Comparison of ENCODE assay signal across 8 cellular contexts in genomic region chr9:17578911-17579793, GRCh38. TPM values are rescaled to one million over a fixed set of nuclear protein-coding genes. Genes with fewer than 3 reads are reported as not detected.
DNase-seq lines count a peak whose midpoint lies in the region; ATAC-seq and TF ChIP-seq lines count a peak whose summit lies in the region.

Gene SH3GL2, plus strand, starts transcription at chr9:17579066.

- no peaks in the 10 kb centered on the region for H3K9me3 ChIP-seq in HUES48 (ENCODE audit: control insufficient read depth, insufficient read depth, low read length)
- no peaks in the 10 kb centered on the region for H3K9me3 ChIP-seq in SK-N-MC (ENCODE audit: low read depth, low read length)
- H3K9me3 ChIP-seq in esophagus muscularis mucosa: no peaks in the 10 kb centered on the region
- H3K9me3 ChIP-seq in muscle layer of duodenum (ENCODE audit: control insufficient read depth in 1 of 2, low read length in 2 of 2): no peaks in the 10 kb centered on the region
- no peaks in the 10 kb centered on the region for H3K9me3 ChIP-seq in aorta (ENCODE audit: control insufficient read depth, low read length)

- H3K27me3 ChIP-seq in HUES48 (ENCODE audit: control insufficient read depth, insufficient read depth, low read length): peaks cover 52% of the 10 kb centered on the region
- H3K27me3 ChIP-seq in esophagus muscularis mucosa: peaks cover 0 to 25% (median 0%) of the 10 kb centered on the region in 4 donors
- H3K27me3 ChIP-seq in muscle layer of duodenum (ENCODE audit: low read depth, low read length): no peaks in the 10 kb centered on the region
- no peaks in the 10 kb centered on the region for H3K27me3 ChIP-seq in aorta (ENCODE audit: control insufficient read depth in 1 of 2, insufficient read depth in 2 of 2, low read length in 1 of 2)

- peaks cover 31% of the 10 kb centered on the region for H3K27me3 Mint-ChIP-seq in activated naive CD4-positive, alpha-beta T cell treated with anti-CD3 and anti-CD28 coated beads for 36 hours (ENCODE audit: low read depth)

- no peak for TF ChIP-seq POLR2A in esophagus muscularis mucosa (IDR thresholded peaks at IDR 0.05; ENCODE audit: low read depth)

- peaks cover 1% of the 10 kb centered on the region for H3K36me3 Mint-ChIP-seq in activated naive CD4-positive, alpha-beta T cell treated with anti-CD3 and anti-CD28 coated beads for 36 hours (ENCODE audit: low read depth)

- WGBS in esophagus muscularis mucosa: 0% methylated on average over 23 of the region's 109 CpGs
- 1% methylated on average over 79 to 109 of the region's 109 CpGs for WGBS in aorta, 2 donors

- no peaks in the 10 kb centered on the region for H3K36me3 ChIP-seq in HUES48 (ENCODE audit: control insufficient read depth, insufficient read depth, low read length)
- H3K36me3 ChIP-seq in SK-N-MC (ENCODE audit: insufficient read depth, low read length): no peaks in the 10 kb centered on the region
- no peaks in the 10 kb centered on the region for H3K36me3 ChIP-seq in esophagus muscularis mucosa
- H3K36me3 ChIP-seq in muscle layer of duodenum (ENCODE audit: control insufficient read depth in 1 of 2, insufficient read depth in 2 of 2, low read length in 2 of 2): no peaks in the 10 kb centered on the region
- H3K36me3 ChIP-seq in aorta (ENCODE audit: control insufficient read depth in 1 of 2, insufficient read depth in 2 of 2, low read length in 1 of 2): no peaks in the 10 kb centered on the region

- peak; percentile 16 for DNase-seq in activated naive CD4-positive, alpha-beta T cell treated with anti-CD3 and anti-CD28 coated beads for 36 hours
- DNase-seq in activated naive CD4-positive, alpha-beta T cell treated with Interleukin-2 at 50 U/mL for 16 hours: no peak
- DNase-seq in SK-N-MC (ENCODE audit: low read depth, low spot score) (no peak), esophagus muscularis mucosa (ENCODE audit: extremely low spot score) (peak; percentile 91), aorta (no peak)

- H3K27ac ChIP-seq in HUES48 (ENCODE audit: low read depth, low read length) (no peak within 1 kb of the TSS), SK-N-MC (no peak within 1 kb of the TSS), esophagus muscularis mucosa (replicated peaks in 1 of 4) (peak within 1 kb of the TSS in 2 of 4 donors; percentile 42 to 52), muscle layer of duodenum (ENCODE audit: low read length) (no peak within 1 kb of the TSS), aorta (ENCODE audit: low read depth in 1 of 2, low read length in 2 of 2) (no peak within 1 kb of the TSS)

- no peak for TF ChIP-seq CTCF in esophagus muscularis mucosa (IDR thresholded peaks at IDR 0.05)

- H3K4me1 ChIP-seq in HUES48 (ENCODE audit: control insufficient read depth, insufficient read depth, low read length) (peaks cover 3% of the 10 kb centered on the region; the same call in 1 of the 2 replicates), esophagus muscularis mucosa (peaks cover 5 to 21% (median 19%) of the 10 kb centered on the region in 4 donors), muscle layer of duodenum (ENCODE audit: control insufficient read depth in 1 of 2, insufficient read depth in 2 of 2, low read length in 2 of 2) (peaks cover 0 to 15% of the 10 kb centered on the region in 2 donors), aorta (ENCODE audit: control insufficient read depth in 1 of 2, insufficient read depth in 2 of 2, low read length in 2 of 2) (no peaks in the 10 kb centered on the region)

- ATAC-seq in aorta (ENCODE audit: low FRiP score) (peak; percentile 51), HG02623 (IDR thresholded peaks at IDR 0.05; ENCODE audit: unreplicated experiment) (no peak)

- CTCF ChIA-PET in activated naive CD4-positive, alpha-beta T cell treated with anti-CD3 and anti-CD28 coated beads for 36 hours (lab: Charles Lee): no interaction called here

- peak within 1 kb of the TSS; percentile 74 for H3K4me3 ChIP-seq in HUES48 (ENCODE audit: low read depth, low read length)
- H3K4me3 ChIP-seq in SK-N-MC: peak within 1 kb of the TSS; percentile 67
- H3K4me3 ChIP-seq in esophagus muscularis mucosa: peak within 1 kb of the TSS; percentile 64 to 84 (median 72)
- H3K4me3 ChIP-seq in muscle layer of duodenum (ENCODE audit: low read depth in 1 of 2, low read length in 2 of 2): peak within 1 kb of the TSS; percentile 39 to 80
- H3K4me3 ChIP-seq in aorta (ENCODE audit: low read length in 2 of 2): peak within 1 kb of the TSS; percentile 11 to 40

- no peak for TF ChIP-seq EP300 in esophagus muscularis mucosa (IDR thresholded peaks at IDR 0.05)

- H3K9me3 Mint-ChIP-seq in activated naive CD4-positive, alpha-beta T cell treated with anti-CD3 and anti-CD28 coated beads for 36 hours: peaks cover 9% of the 10 kb centered on the region

- peak within 1 kb of the TSS; percentile 23; the same call in 1 of the 2 replicates for H3K9ac ChIP-seq in HUES48 (ENCODE audit: low read depth, low read length)
- no peak within 1 kb of the TSS for H3K9ac ChIP-seq in SK-N-MC (ENCODE audit: insufficient read length)

- H3K4me3 Mint-ChIP-seq in activated naive CD4-positive, alpha-beta T cell treated with anti-CD3 and anti-CD28 coated beads for 36 hours: peak within 1 kb of the TSS; percentile 32

- no peak within 1 kb of the TSS for H3K27ac Mint-ChIP-seq in activated naive CD4-positive, alpha-beta T cell treated with anti-CD3 and anti-CD28 coated beads for 36 hours

- intact Hi-C loops in activated naive CD4-positive, alpha-beta T cell treated with anti-CD3 and anti-CD28 coated beads for 36 hours (cut with micrococcal nuclease): no loop called here
- intact Hi-C loops in esophagus muscularis mucosa (cut with DNase I) (no loop called here), aorta (cut with DNase I) (no loop called here)

- H3K4me1 Mint-ChIP-seq in activated naive CD4-positive, alpha-beta T cell treated with anti-CD3 and anti-CD28 coated beads for 36 hours (ENCODE audit: low read depth): peaks cover 8% of the 10 kb centered on the region

RNA-seq across cellular contexts. Expression of gene SH3GL2, which starts in this region (rescaled TPM):
- total RNA-seq in activated naive CD4-positive, alpha-beta T cell treated with anti-CD3 and anti-CD28 coated beads for 36 hours: not detected
- 1 to 10 TPM; 3.3 to 6.7 (median 5.2) TPM for total RNA-seq in esophagus muscularis mucosa
- not detected for total RNA-seq in aorta
- under 1 TPM in 1 of 2 donors, not detected in 1; 0.10 TPM for polyA plus RNA-seq in aorta

Comparison
In these comparisons a context has a peak if more than half of its experiments do, and no peak if none do; other contexts are left out.
1. RNA of gene SH3GL2 (total RNA-seq): 3.3 to 6.7 TPM in esophagus muscularis mucosa; not detected in activated naive CD4-positive, alpha-beta T cell treated with anti-CD3 and anti-CD28 coated beads for 36 hours and not detected in aorta; every median in the first group is over 4 times any median in the second.
2. Peak in DNase-seq in activated naive CD4-positive, alpha-beta T cell treated with anti-CD3 and anti-CD28 coated beads for 36 hours; RNA of the gene not detected or under 1 TPM.
3. Peak in ATAC-seq and H3K4me3 ChIP-seq in aorta; RNA of the gene not detected or under 1 TPM.
4. Peak in every context shown above with its lines, with median percentiles within 50 percentile points of each other: H3K4me3 ChIP-seq.